Comparison of ENCODE assay signal across 1 cellular context in genomic region chr13:30881191-30881651, GRCh38.
TF ChIP-seq lines count a peak whose summit lies in the region.

No MANE protein-coding gene starts in this region.

TF ChIP-seq in HepG2, 621 proteins besides CTCF, POLR2A, EP300 and RAD21:
- TF ChIP-seq ZNF780A (CRISPR knock-in tag; IDR thresholded peaks at IDR 0.05): no peak
- TF ChIP-seq ZNF274 (CRISPR knock-in tag; IDR thresholded peaks at IDR 0.05): no peak
- TF ChIP-seq KLF12 (CRISPR knock-in tag; IDR thresholded peaks at IDR 0.05; ENCODE audit: borderline replicate concordance): no peak
- no peak for TF ChIP-seq ZBTB2 (CRISPR knock-in tag; IDR thresholded peaks at IDR 0.05; ENCODE audit: low read depth)
- TF ChIP-seq PBX3 (CRISPR knock-in tag; IDR thresholded peaks at IDR 0.05; ENCODE audit: borderline replicate concordance): no peak
- TF ChIP-seq ZNF670 (CRISPR knock-in tag; IDR thresholded peaks at IDR 0.05; ENCODE audit: borderline replicate concordance): no peak
- no peak for TF ChIP-seq ZSCAN5A (CRISPR knock-in tag; IDR thresholded peaks at IDR 0.05; ENCODE audit: borderline replicate concordance)
- no peak for TF ChIP-seq ZNF563 (CRISPR knock-in tag; IDR thresholded peaks at IDR 0.05)
- TF ChIP-seq GATAD1 (CRISPR knock-in tag; IDR thresholded peaks at IDR 0.05): no peak
- no peak for TF ChIP-seq ZNF44 (CRISPR knock-in tag; IDR thresholded peaks at IDR 0.05)
- no peak for TF ChIP-seq ZIK1 (CRISPR knock-in tag; IDR thresholded peaks at IDR 0.05; ENCODE audit: borderline replicate concordance, low read depth)
